11 cellular contexts compared by ENCODE assay signal in the genomic region with DNA sequence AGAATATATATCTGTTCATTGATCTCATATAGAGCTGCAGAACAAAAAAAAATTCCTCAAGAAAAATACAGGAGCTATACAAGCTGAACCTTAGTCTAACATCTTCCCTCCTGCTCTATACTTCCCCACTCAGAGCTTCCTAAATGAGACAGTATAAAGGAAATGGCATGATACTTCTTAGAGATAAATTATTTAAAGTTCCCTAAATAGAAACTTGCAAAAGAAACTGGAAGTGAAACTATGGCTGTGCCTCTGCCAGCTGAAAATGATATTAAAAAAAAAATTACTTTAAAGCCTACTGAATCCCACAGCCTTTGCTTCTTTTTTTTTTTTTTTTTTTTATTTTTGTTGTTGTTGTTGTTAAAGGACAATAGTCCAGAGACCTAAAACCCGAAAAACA. TPM values are rescaled to one million over a fixed set of nuclear protein-coding genes. Genes with fewer than 3 reads are reported as not detected.
DNase-seq lines count a peak whose midpoint lies in the region; ATAC-seq and TF ChIP-seq lines count a peak whose summit lies in the region.
"Had no signal": no experiment of that assay in that cellular context is flagged by ENCODE, and none has a peak within 500 bp of the region (broad histone marks: within the 10 kb centered on the region; RNA-seq: fewer than 3 reads in every experiment).

No MANE protein-coding gene starts in this region.

- H3K4me3 ChIP-seq in SK-N-MC (no peak overlapping the region), GM23338 (no peak overlapping the region)

- peak overlapping the region; percentile 74 for H3K27ac Mint-ChIP-seq in activated CD4-positive, alpha-beta T cell treated with anti-CD3 and anti-CD28 coated beads, Interleukin-2, amount 10 ng/mL, durations not matched to agents 7 days and 5 days
- peak overlapping the region; percentile 61 for H3K27ac Mint-ChIP-seq in stimulated activated memory B cell treated with anti-CD40 and anti-IgM and Interleukin-4, amounts not matched to agents 10 μg/mL and 1 μg/mL and 100 μg/mL, for 72 hours
- H3K27ac Mint-ChIP-seq in GM23338: no peak overlapping the region

- no peak overlapping the region for H2AFZ ChIP-seq in GM23338

- H3F3A ChIP-seq in GM23338 (replicated peaks; ENCODE audit: low read depth): 0 out of 2 replicates have a peak, but pooled peaks cover under 1% of the 10 kb centered on the region

- no peaks in the 10 kb centered on the region for H3K9me3 Mint-ChIP-seq in activated CD4-positive, alpha-beta T cell treated with anti-CD3 and anti-CD28 coated beads, Interleukin-2, amount 10 ng/mL, durations not matched to agents 7 days and 5 days
- no peaks in the 10 kb centered on the region for H3K9me3 Mint-ChIP-seq in stimulated activated memory B cell treated with anti-CD40 and anti-IgM and Interleukin-4, amounts not matched to agents 10 μg/mL and 1 μg/mL and 100 μg/mL, for 72 hours
- H3K9me3 Mint-ChIP-seq in GM23338: peaks cover 8% of the 10 kb centered on the region; the same call in 2 of the 3 replicates

- H3K36me3 Mint-ChIP-seq in activated CD4-positive, alpha-beta T cell treated with anti-CD3 and anti-CD28 coated beads, Interleukin-2, amount 10 ng/mL, durations not matched to agents 7 days and 5 days (ENCODE audit: low read depth): peaks cover 28% of the 10 kb centered on the region
- peaks cover 36% of the 10 kb centered on the region for H3K36me3 Mint-ChIP-seq in stimulated activated memory B cell treated with anti-CD40 and anti-IgM and Interleukin-4, amounts not matched to agents 10 μg/mL and 1 μg/mL and 100 μg/mL, for 72 hours
- peaks cover 27% of the 10 kb centered on the region for H3K36me3 Mint-ChIP-seq in GM23338 (ENCODE audit: low read depth)

- POLR2A ChIA-PET in activated CD4-positive, alpha-beta T cell treated with anti-CD3 and anti-CD28 coated beads, Interleukin-2, amount 10 ng/mL, durations not matched to agents 7 days and 5 days (lab: Charles Lee): interaction anchor here (0.8 kb wide), 1 partner anchor 145 kb away, joined by 5 read pairs; no protein-coding TSS in a partner anchor

- peak overlapping the region; percentile 29 for H3K4me3 Mint-ChIP-seq in activated CD4-positive, alpha-beta T cell treated with anti-CD3 and anti-CD28 coated beads, Interleukin-2, amount 10 ng/mL, durations not matched to agents 7 days and 5 days
- no peak overlapping the region for H3K4me3 Mint-ChIP-seq in stimulated activated memory B cell treated with anti-CD40 and anti-IgM and Interleukin-4, amounts not matched to agents 10 μg/mL and 1 μg/mL and 100 μg/mL, for 72 hours
- H3K4me3 Mint-ChIP-seq in GM23338: no peak overlapping the region

- peaks cover 4% of the 10 kb centered on the region for H3K9me3 ChIP-seq in SK-N-MC (ENCODE audit: low read depth, low read length)

- H3K4me2 ChIP-seq in GM23338: no peak overlapping the region

- H3K79me2 ChIP-seq in GM23338 (replicated peaks; ENCODE audit: insufficient read depth): peaks cover 31% of the 10 kb centered on the region

- no peaks in the 10 kb centered on the region for H3K27me3 ChIP-seq in GM23338 (ENCODE audit: insufficient read depth)

- CTCF ChIA-PET in activated CD4-positive, alpha-beta T cell treated with anti-CD3 and anti-CD28 coated beads, Interleukin-2, amount 10 ng/mL, durations not matched to agents 7 days and 5 days (lab: Charles Lee): interaction anchor here (0.6 to 1.7 kb wide), 4 partner anchors 18 to 186 kb away, joined by 3 to 4 read pairs (median 4); no protein-coding TSS in a partner anchor

- peak; percentile 47 for ATAC-seq in stimulated activated memory B cell treated with anti-CD40 and anti-IgM and Interleukin-4, amounts not matched to agents 10 μg/mL and 1 μg/mL and 100 μg/mL, for 72 hours
- ATAC-seq in GM19455 (IDR thresholded peaks at IDR 0.05; ENCODE audit: unreplicated experiment) (no peak), GM23338 (no peak)

- peaks cover 9% of the 10 kb centered on the region; the same call in 1 of the 2 replicates for H4K20me1 ChIP-seq in GM23338 (replicated peaks; ENCODE audit: insufficient read depth)

- no peak overlapping the region for H3K9ac ChIP-seq in SK-N-MC (ENCODE audit: insufficient read length)

- DNase-seq in activated CD4-positive, alpha-beta T cell treated with anti-CD3 and anti-CD28 coated beads, Interleukin-2, amount 10 ng/mL, durations not matched to agents 7 days and 5 days: no peak
- DNase-seq in activated CD4-positive, alpha-beta T cell treated with anti-CD3 and anti-CD28 coated beads for 48 hours: no peak
- DNase-seq in SK-N-MC (ENCODE audit: low read depth, low spot score): no peak
- peak; percentile 42 for DNase-seq in germinal center (ENCODE audit: low spot score)
- DNase-seq in GM23338 (ENCODE audit: low spot score): no peak
- no peak for DNase-seq in DMS114 treated with DMSO at 0.1 percent for 48 hours (lab: John Stamatoyannopoulos, UW; ENCODE audit: unreplicated experiment)
- DNase-seq: activated gamma-delta T cell treated with Interleukin-2 at 50 U/mL for 16 hours, left cardiac atrium, NCI-H2081 had no signal

- no peaks in the 10 kb centered on the region for H3K9me2 ChIP-seq in GM23338 (ENCODE audit: insufficient read depth)

- H3K4me1 Mint-ChIP-seq in activated CD4-positive, alpha-beta T cell treated with anti-CD3 and anti-CD28 coated beads, Interleukin-2, amount 10 ng/mL, durations not matched to agents 7 days and 5 days: peaks cover 50% of the 10 kb centered on the region
- peaks cover 50% of the 10 kb centered on the region for H3K4me1 Mint-ChIP-seq in stimulated activated memory B cell treated with anti-CD40 and anti-IgM and Interleukin-4, amounts not matched to agents 10 μg/mL and 1 μg/mL and 100 μg/mL, for 72 hours
- peaks cover 3% of the 10 kb centered on the region; the same call in 1 of the 3 replicates for H3K4me1 Mint-ChIP-seq in GM23338

- peaks cover 27% of the 10 kb centered on the region for H3K36me3 ChIP-seq in SK-N-MC (ENCODE audit: insufficient read depth, low read length)
- H3K36me3 ChIP-seq in GM23338 (ENCODE audit: insufficient read depth): peaks cover 14% of the 10 kb centered on the region

- no peaks in the 10 kb centered on the region for H3K4me1 ChIP-seq in GM23338 (ENCODE audit: insufficient read depth)

- H3K27ac ChIP-seq in SK-N-MC: peak overlapping the region; percentile 55
- H3K27ac ChIP-seq in GM23338 (ENCODE audit: low read depth): no peak overlapping the region

- no peak for TF ChIP-seq CTCF in GM23338 (conservative IDR thresholded peaks at IDR 0.05; ENCODE audit: low read depth in 2 of 2)

- H3K27me3 Mint-ChIP-seq in activated CD4-positive, alpha-beta T cell treated with anti-CD3 and anti-CD28 coated beads, Interleukin-2, amount 10 ng/mL, durations not matched to agents 7 days and 5 days: no peaks in the 10 kb centered on the region
- no peaks in the 10 kb centered on the region for H3K27me3 Mint-ChIP-seq in stimulated activated memory B cell treated with anti-CD40 and anti-IgM and Interleukin-4, amounts not matched to agents 10 μg/mL and 1 μg/mL and 100 μg/mL, for 72 hours
- H3K27me3 Mint-ChIP-seq in GM23338 (ENCODE audit: insufficient read depth, low read depth, poor library complexity): peaks cover 3% of the 10 kb centered on the region

TF ChIP-seq in GM23338, 12 proteins besides CTCF, POLR2A, EP300 and RAD21 (continues in another document):
- TF ChIP-seq NANOG (IDR thresholded peaks at IDR 0.05; ENCODE audit: borderline replicate concordance) (no peak), JUNB (IDR thresholded peaks at IDR 0.05; ENCODE audit: unreplicated experiment) (no peak)

RNA-seq across cellular contexts. Expression of gene NEK9, which starts 11.6 kb away (rescaled TPM):
- total RNA-seq in activated CD4-positive, alpha-beta T cell treated with anti-CD3 and anti-CD28 coated beads, Interleukin-2, amount 10 ng/mL, durations not matched to agents 7 days and 5 days: 10 to 100 TPM; 74.9 to 81.6 TPM
- 31.1 and 37.3 TPM in 2 replicates for total RNA-seq in GM23338 (2014; rRNA removed; shearing (Covaris generic))
- 13.9 and 16.3 TPM in 2 replicates for polyA plus RNA-seq in GM23338 (2016; fragmentation: Nextera tagmentation; extraction: Ambion mirVana)

RNA-seq across cellular contexts. Expression of gene TMED10, which starts 37.9 kb away (rescaled TPM):
- total RNA-seq in activated CD4-positive, alpha-beta T cell treated with anti-CD3 and anti-CD28 coated beads, Interleukin-2, amount 10 ng/mL, durations not matched to agents 7 days and 5 days: 100 to 1,000 TPM; 175 to 213 TPM
- 196 and 237 TPM in 2 replicates for total RNA-seq in GM23338 (2014; rRNA removed; shearing (Covaris generic))
- polyA plus RNA-seq in GM23338 (2016; fragmentation: Nextera tagmentation; extraction: Ambion mirVana): 144 and 180 TPM in 2 replicates
